1 cellular context compared by ENCODE assay signal in genomic region chr3:134250717-134251220, GRCh38.
TF ChIP-seq lines count a peak whose summit lies in the region.

Gene RYK, minus strand, starts transcription at chr3:134250859. Its CDS starts 205 bp downstream, at chr3:134250654.

TF ChIP-seq in HepG2, 621 proteins besides CTCF, POLR2A, EP300 and RAD21 (continued from another document and continues in another):
- TF ChIP-seq GMEB2 (CRISPR knock-in tag; IDR thresholded peaks at IDR 0.05; ENCODE audit: low read depth) (peak; percentile 88), ZNF280B (CRISPR knock-in tag; IDR thresholded peaks at IDR 0.05; ENCODE audit: borderline replicate concordance) (peak; percentile 51; the same call in 1 of the 2 replicates), SIN3A (IDR thresholded peaks at IDR 0.05; ENCODE audit: borderline replicate concordance, low read depth, low read length) (peak; percentile 52; the same call in 1 of the 2 replicates), ZFP36 (IDR thresholded peaks at IDR 0.05; ENCODE audit: borderline replicate concordance, low read depth, low read length, partially characterized antibody) (no peak), GABPB1 (CRISPR knock-in tag; IDR thresholded peaks at IDR 0.05) (peak; percentile 59; the same call in 1 of the 2 replicates), REST (IDR thresholded peaks at IDR 0.05; ENCODE audit: borderline replicate concordance in 1 of 2, low read depth in 1 of 2, low read length in 2 of 2) (peak in 1 of 2 experiments; percentile 49; a peak in 1 of 4 replicates), ZNF782 (CRISPR knock-in tag; IDR thresholded peaks at IDR 0.05; ENCODE audit: borderline replicate concordance) (peak; percentile 45; the same call in 1 of the 2 replicates), NKX3-1 (CRISPR knock-in tag; IDR thresholded peaks at IDR 0.05) (0 out of 2 replicates have a peak, but pooled peaks have one; percentile 50), POLR2G (IDR thresholded peaks at IDR 0.05; ENCODE audit: low read depth, low read length) (peak; percentile 81), TGIF2 (CRISPR knock-in tag; IDR thresholded peaks at IDR 0.05) (0 out of 2 replicates have a peak, but pooled peaks have one; percentile 19), SKI (IDR thresholded peaks at IDR 0.05; ENCODE audit: partially characterized antibody) (peak; percentile 16), ZNF800 (CRISPR knock-in tag; IDR thresholded peaks at IDR 0.05) (0 out of 2 replicates have a peak, but pooled peaks have one; percentile 34), ZNF564 (CRISPR knock-in tag; IDR thresholded peaks at IDR 0.05) (no peak), E2F1 (CRISPR knock-in tag; IDR thresholded peaks at IDR 0.05) (peak; percentile 32; the same call in 1 of the 2 replicates), MLX (CRISPR knock-in tag; IDR thresholded peaks at IDR 0.05) (no peak), DRAP1 (CRISPR knock-in tag; IDR thresholded peaks at IDR 0.05) (peak; percentile 34; the same call in 1 of the 2 replicates), ZNF670 (CRISPR knock-in tag; IDR thresholded peaks at IDR 0.05; ENCODE audit: borderline replicate concordance) (peak; percentile 54; the same call in 1 of the 2 replicates), ZNF451 (CRISPR knock-in tag; IDR thresholded peaks at IDR 0.05) (no peak), PLSCR1 (CRISPR knock-in tag; IDR thresholded peaks at IDR 0.05; ENCODE audit: borderline replicate concordance) (no peak), POLR2AphosphoS5 (IDR thresholded peaks at IDR 0.05; ENCODE audit: low read depth, low read length) (peak; percentile 55; the same call in 1 of the 2 replicates), ZSCAN31 (CRISPR knock-in tag; IDR thresholded peaks at IDR 0.05; ENCODE audit: low read depth) (0 out of 2 replicates have a peak, but pooled peaks have one; percentile 25), ZBTB14 (CRISPR knock-in tag; IDR thresholded peaks at IDR 0.05) (peak; percentile 95), NFIC (IDR thresholded peaks at IDR 0.05; ENCODE audit: low read length) (no peak), ZNF34 (CRISPR knock-in tag; IDR thresholded peaks at IDR 0.05; ENCODE audit: borderline replicate concordance) (peak; percentile 57; the same call in 1 of the 2 replicates), ELF3 (CRISPR knock-in tag; IDR thresholded peaks at IDR 0.05) (no peak; the same call in 1 of the 2 replicates), ZNF512B (CRISPR knock-in tag; IDR thresholded peaks at IDR 0.05; ENCODE audit: borderline replicate concordance) (no peak), HMGXB4 (CRISPR knock-in tag; IDR thresholded peaks at IDR 0.05; ENCODE audit: borderline replicate concordance in 1 of 2, low read depth in 1 of 2) (0 out of 4 replicates have a peak, but pooled peaks of 1 of the 2 experiments have one; percentile 29), KMT2B (CRISPR knock-in tag; IDR thresholded peaks at IDR 0.05) (peak; percentile 24; the same call in 1 of the 2 replicates), ZNF766 (CRISPR knock-in tag; IDR thresholded peaks at IDR 0.05; ENCODE audit: borderline replicate concordance) (peak; percentile 45; the same call in 1 of the 2 replicates), ZNF746 (CRISPR knock-in tag; IDR thresholded peaks at IDR 0.05) (peak; percentile 34; the same call in 1 of the 2 replicates), ATM (IDR thresholded peaks at IDR 0.05; ENCODE audit: borderline replicate concordance) (no peak), ZNF558 (CRISPR knock-in tag; IDR thresholded peaks at IDR 0.05; ENCODE audit: borderline replicate concordance) (peak; percentile 29; the same call in 1 of the 2 replicates), MAZ (IDR thresholded peaks at IDR 0.05; ENCODE audit: borderline replicate concordance, low read depth, low read length) (peak; percentile 46; the same call in 1 of the 2 replicates), MAZ (CRISPR knock-in tag; IDR thresholded peaks at IDR 0.05; ENCODE audit: low read depth) (peak; percentile 61), ZNF530 (CRISPR knock-in tag; IDR thresholded peaks at IDR 0.05; ENCODE audit: low read depth) (no peak), KLF16 (CRISPR knock-in tag; IDR thresholded peaks at IDR 0.05) (peak in 1 of 2 experiments; percentile 57; a peak in 1 of 4 replicates)
